In the genomic region with DNA sequence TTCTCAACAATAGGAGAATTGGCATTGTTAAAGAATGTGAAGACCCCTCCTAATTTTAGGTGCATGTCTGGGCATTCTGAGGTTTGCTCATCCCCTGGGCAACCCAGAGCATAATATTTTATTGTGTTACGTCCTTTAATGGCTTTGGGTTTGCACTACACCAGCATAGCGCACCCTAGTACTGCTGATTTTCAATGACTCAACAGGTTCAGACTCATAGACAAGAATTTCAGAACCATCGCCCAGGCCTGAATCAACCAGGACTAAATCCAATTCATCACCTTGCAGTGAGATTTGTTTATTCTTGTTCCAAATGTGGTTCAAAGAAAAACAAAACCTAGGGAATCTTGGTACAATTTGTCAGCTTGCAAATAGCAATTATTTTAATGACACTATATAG, we compare ENCODE assay signal across 23 cellular contexts.
A peak's percentile ranks its signal among the peaks of the same experiment; 100 is the strongest.
DNase-seq lines count a peak whose midpoint lies in the region; TF ChIP-seq lines count a peak whose summit lies in the region.
"Had no signal": no experiment of that assay in that cellular context is flagged by ENCODE, and none has a peak within 500 bp of the region (broad histone marks: within the 10 kb centered on the region; RNA-seq: fewer than 3 reads in every experiment).

No MANE protein-coding gene starts in this region.

- POLR2A ChIA-PET in RWPE1 (lab: Yijun Ruan, JAX; ENCODE audit: low non-redundant PET), result no interaction called here

- peaks cover 39% of the 10 kb centered on the region for H3K4me1 ChIP-seq in GM23248 (ENCODE audit: insufficient read depth)
- H3K4me1 ChIP-seq: right lobe of liver, transverse colon had no signal

- TF ChIP-seq CTCF in RWPE1 (conservative IDR thresholded peaks at IDR 0.05; ENCODE audit: low read depth) (no peak), fibroblast of the aortic adventitia (IDR thresholded peaks at IDR 0.05; ENCODE audit: insufficient read depth, low read length) (no peak), type B pancreatic cell (conservative IDR thresholded peaks at IDR 0.05) (no peak)

- no peak overlapping the region for H3K4me3 ChIP-seq in GM23248
- no peak overlapping the region for H3K4me3 ChIP-seq in fibroblast of the aortic adventitia (ENCODE audit: low read depth, low read length)
- H3K4me3 ChIP-seq: BLaER1, dorsolateral prefrontal cortex, esophagus muscularis mucosa, GM12878, lung, right lobe of liver, transverse colon had no signal

- no peaks in the 10 kb centered on the region for H3K9me2 ChIP-seq in GM23248 (ENCODE audit: insufficient read depth)

- CTCF ChIA-PET in RWPE1 (lab: Yijun Ruan, JAX), result interaction anchor here (0.6 kb wide), 1 partner anchor 423 kb away, joined by 3 read pairs; no protein-coding TSS in a partner anchor

- no peaks in the 10 kb centered on the region for H3K36me3 Mint-ChIP-seq in type B pancreatic cell
- H3K36me3 Mint-ChIP-seq: IgD-negative memory B cell had no signal

- no peaks in the 10 kb centered on the region for H3K27me3 Mint-ChIP-seq in type B pancreatic cell
- H3K27me3 Mint-ChIP-seq: activated naive CD8-positive, alpha-beta T cell treated with anti-CD3 and anti-CD28 coated beads, Interleukin-2, amount 50 U/mL, for 24 hours had no signal

- no peaks in the 10 kb centered on the region for H3K9me3 Mint-ChIP-seq in type B pancreatic cell
- H3K9me3 Mint-ChIP-seq: activated naive CD8-positive, alpha-beta T cell treated with anti-CD3 and anti-CD28 coated beads, Interleukin-2, amount 50 U/mL, for 24 hours; IgD-negative memory B cell had no signal

- no peaks in the 10 kb centered on the region for H3K9me3 ChIP-seq in GM23248 (ENCODE audit: low read depth)
- H3K9me3 ChIP-seq: BLaER1, esophagus muscularis mucosa, right lobe of liver, transverse colon had no signal

- no peaks in the 10 kb centered on the region for H3K79me2 ChIP-seq in GM23248 (ENCODE audit: insufficient read depth)

- H3F3A ChIP-seq in GM23248 (ENCODE audit: insufficient read depth), result peaks cover 26% of the 10 kb centered on the region

- H3K4me1 Mint-ChIP-seq in type B pancreatic cell (ENCODE audit: unreplicated experiment), result peaks cover 26% of the 10 kb centered on the region
- H3K4me1 Mint-ChIP-seq: activated naive CD8-positive, alpha-beta T cell treated with anti-CD3 and anti-CD28 coated beads, Interleukin-2, amount 50 U/mL, for 24 hours had no signal

- DNase-seq in GM23248 (peak; percentile 87), RWPE1 (ENCODE audit: low spot score) (peak; percentile 82), fibroblast of the aortic adventitia (ENCODE audit: low read depth) (peak; percentile 49), type B pancreatic cell (ENCODE audit: extremely low spot score, unreplicated experiment) (no peak), NCI-H1417 treated with DMSO at 0.1 percent for 48 hours (lab: John Stamatoyannopoulos, UW) (no peak), retina (no peak)
- DNase-seq in stimulated activated CD4-positive, alpha-beta T cell treated with anti-CD3 and anti-CD28 coated beads, Interleukin-4, amount 100 ng/mL, for 24 hours, result no peak
- DNase-seq: activated CD4-positive, alpha-beta T cell treated with anti-CD3 and anti-CD28 coated beads for 48 hours; activated naive CD8-positive, alpha-beta T cell treated with anti-CD3 and anti-CD28 coated beads, Interleukin-2, amount 50 U/mL, for 24 hours; dorsolateral prefrontal cortex; GDM1; NCI-H187 treated with DMSO at 0.1 percent for 48 hours; NCI-H446 treated with DMSO at 0.1 percent for 48 hours; NK-92 treated with Interleukin-12 subunit alpha and Interleukin-12 subunit beta, amount 100 ng/mL, for 24 hours; right lobe of liver; stimulated activated naive CD8-positive, alpha-beta T cell treated with anti-CD3 and anti-CD28 coated beads, Interleukin-15, Interleukin-2, amounts not matched to agents 100 U/mL and 50 U/mL, for 24 hours; SW 1271; transverse colon had no signal

- in situ Hi-C loops in GM23248 (cut with MboI), result no loop called here

- H3K27ac ChIP-seq in GM23248 (peak overlapping the region; percentile 60), RWPE1 (no peak overlapping the region)
- H3K27ac ChIP-seq: BLaER1, dorsolateral prefrontal cortex, esophagus muscularis mucosa, right lobe of liver, transverse colon had no signal

- H2AFZ ChIP-seq in GM23248, result no peak overlapping the region

- H3K36me3 ChIP-seq in GM23248 (ENCODE audit: low read depth), result no peaks in the 10 kb centered on the region
- H3K36me3 ChIP-seq: BLaER1, esophagus muscularis mucosa, right lobe of liver, transverse colon had no signal

- peak overlapping the region; percentile 43 for H3K4me3 Mint-ChIP-seq in type B pancreatic cell
- H3K4me3 Mint-ChIP-seq: activated naive CD8-positive, alpha-beta T cell treated with anti-CD3 and anti-CD28 coated beads, Interleukin-2, amount 50 U/mL, for 24 hours; IgD-negative memory B cell had no signal

- peak overlapping the region; percentile 24; the same call in 1 of the 2 replicates for H3K9ac ChIP-seq in GM23248
- H3K9ac ChIP-seq: BLaER1 had no signal

- H3K27ac Mint-ChIP-seq in type B pancreatic cell, result peak overlapping the region; percentile 93
- H3K27ac Mint-ChIP-seq: activated naive CD8-positive, alpha-beta T cell treated with anti-CD3 and anti-CD28 coated beads, Interleukin-2, amount 50 U/mL, for 24 hours had no signal

- 12 to 16% methylated on average over 3 of the region's 3 CpGs for WGBS in GM23248 (ENCODE audit: low coverage in 1 of 2, low lambda C conversion rate in 2 of 2, missing lambda C conversion rate in 2 of 2), 2 experiments

- H3K27me3 ChIP-seq in GM23248 (replicated peaks; ENCODE audit: insufficient read depth), result no peaks in the 10 kb centered on the region
- H3K27me3 ChIP-seq: BLaER1, dorsolateral prefrontal cortex, esophagus muscularis mucosa, right lobe of liver, transverse colon had no signal

- H4K20me1 ChIP-seq in GM23248 (ENCODE audit: insufficient read depth), result no peaks in the 10 kb centered on the region
- H4K20me1 ChIP-seq: BLaER1 had no signal

- H3K4me2 ChIP-seq in GM23248 (ENCODE audit: unreplicated experiment), result peak overlapping the region; percentile 6
- H3K4me2 ChIP-seq: BLaER1 had no signal

Comparison
In these comparisons a context has a peak if more than half of its experiments do, and no peak if none do; other contexts are left out.
1. DNase-seq: peak in GM23248 (single experiment), RWPE1 (single experiment) and fibroblast of the aortic adventitia (single experiment); none in type B pancreatic cell (single experiment), stimulated activated CD4-positive, alpha-beta T cell treated with anti-CD3 and anti-CD28 coated beads, Interleukin-4, amount 100 ng/mL, for 24 hours (single experiment), NCI-H1417 treated with DMSO at 0.1 percent for 48 hours (single experiment) and retina (single experiment).